Comparison of ENCODE assay signal across 1 cellular context in genomic region chr17:16971458-16972338, GRCh38.
TF ChIP-seq lines count a peak whose summit lies in the region.

TSS of gene TNFRSF13B (minus strand) at chr17:16972118. CDS start at chr17:16972075, 43 bp downstream.

TF ChIP-seq in GM12878, 131 proteins besides CTCF, POLR2A, EP300 and RAD21 (continued from another document):
- TF ChIP-seq, protein P1, sequence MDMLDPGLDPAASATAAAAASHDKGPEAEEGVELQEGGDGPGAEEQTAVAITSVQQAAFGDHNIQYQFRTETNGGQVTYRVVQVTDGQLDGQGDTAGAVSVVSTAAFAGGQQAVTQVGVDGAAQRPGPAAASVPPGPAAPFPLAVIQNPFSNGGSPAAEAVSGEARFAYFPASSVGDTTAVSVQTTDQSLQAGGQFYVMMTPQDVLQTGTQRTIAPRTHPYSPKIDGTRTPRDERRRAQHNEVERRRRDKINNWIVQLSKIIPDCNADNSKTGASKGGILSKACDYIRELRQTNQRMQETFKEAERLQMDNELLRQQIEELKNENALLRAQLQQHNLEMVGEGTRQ (IDR thresholded peaks at IDR 0.05; ENCODE audit: borderline replicate concordance, low read depth, low read length): no peak
- TF ChIP-seq ZNF207 (IDR thresholded peaks at IDR 0.05; ENCODE audit: borderline replicate concordance): no peak
- no peak for TF ChIP-seq YBX1 (IDR thresholded peaks at IDR 0.05)
- peak; percentile 46 for TF ChIP-seq PML (IDR thresholded peaks at IDR 0.05; ENCODE audit: low read length)
- no peak for TF ChIP-seq BRCA1 (IDR thresholded peaks at IDR 0.05; ENCODE audit: low read depth, low read length)
- no peak; the same call in 1 of the 2 replicates for TF ChIP-seq CHD2 (IDR thresholded peaks at IDR 0.05; ENCODE audit: borderline replicate concordance, low read depth, low read length)
- TF ChIP-seq CHD4 (IDR thresholded peaks at IDR 0.05): no peak
- TF ChIP-seq NRF1 (conservative IDR thresholded peaks at IDR 0.05; ENCODE audit: low read depth, low read length): no peak
- TF ChIP-seq IKZF1 (conservative IDR thresholded peaks at IDR 0.05): peak; percentile 93
- TF ChIP-seq SMAD5 (IDR thresholded peaks at IDR 0.05; ENCODE audit: low read depth): peak; percentile 59; the same call in 1 of the 2 replicates
- TF ChIP-seq NFYA (IDR thresholded peaks at IDR 0.05; ENCODE audit: borderline replicate concordance, low read depth, low read length): no peak
- peak; percentile 65 for TF ChIP-seq NR2F1 (conservative IDR thresholded peaks at IDR 0.05)
- peak in 1 of 2 experiments; percentile 47; a peak in 2 of 4 replicates for TF ChIP-seq BHLHE40 (IDR thresholded peaks at IDR 0.05; ENCODE audit: borderline replicate concordance in 1 of 2, low read depth in 2 of 2, low read length in 1 of 2)
- TF ChIP-seq PAX5 (IDR thresholded peaks at IDR 0.05; ENCODE audit: borderline replicate concordance, low read depth, low read length): peak; percentile 52; the same call in 1 of the 2 replicates
- TF ChIP-seq SMARCA5 (IDR thresholded peaks at IDR 0.05): no peak
- TF ChIP-seq ETV6 (conservative IDR thresholded peaks at IDR 0.05 in 1 of 2, IDR thresholded peaks at IDR 0.05 in 1 of 2; ENCODE audit: borderline replicate concordance in 1 of 2, low read depth in 1 of 2): peak in 1 of 2 experiments; percentile 3; a peak in 1 of 4 replicates
- peak; percentile 73; the same call in 1 of the 2 replicates for TF ChIP-seq DPF2 (IDR thresholded peaks at IDR 0.05)
- TF ChIP-seq EED (IDR thresholded peaks at IDR 0.05; ENCODE audit: low read depth): peak; percentile 68
- 0 out of 4 replicates have a peak, but pooled peaks of 1 of the 2 experiments have one; percentile 12 for TF ChIP-seq SRF (IDR thresholded peaks at IDR 0.05; ENCODE audit: low read depth in 2 of 2, low read length in 2 of 2)
- TF ChIP-seq POLR2AphosphoS2 (IDR thresholded peaks at IDR 0.05; ENCODE audit: low read depth, low read length): no peak
- TF ChIP-seq MTA3 (IDR thresholded peaks at IDR 0.05; ENCODE audit: borderline replicate concordance, low read length): peak; percentile 83; the same call in 1 of the 2 replicates
